8 cellular contexts compared by ENCODE assay signal in the genomic region with DNA sequence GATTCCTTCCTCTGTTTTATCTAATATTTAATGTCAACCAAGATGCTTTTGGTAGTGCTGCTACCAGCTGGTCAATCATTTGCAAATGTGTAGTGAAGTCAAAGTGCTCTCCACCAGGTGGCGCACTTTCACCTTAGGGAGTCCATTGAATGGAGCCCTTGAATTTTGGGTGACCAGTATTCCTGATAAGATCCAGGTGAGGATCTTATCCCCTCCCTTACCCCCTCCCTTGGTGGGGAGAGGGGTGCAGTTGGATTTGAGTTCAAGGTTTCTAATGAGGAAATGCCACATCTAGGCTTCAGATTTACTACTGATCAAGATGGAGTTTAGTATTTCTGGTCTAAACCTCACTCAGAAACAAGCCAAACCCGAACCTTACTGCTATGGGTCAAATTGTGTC. TPM values are rescaled to one million over a fixed set of nuclear protein-coding genes. Genes with fewer than 3 reads are reported as not detected.
DNase-seq lines count a peak whose midpoint lies in the region; ATAC-seq, FAIRE-seq and TF ChIP-seq lines count a peak whose summit lies in the region.

No MANE protein-coding gene starts in this region.

- H3K9me3 Mint-ChIP-seq in activated CD4-positive, alpha-beta T cell treated with anti-CD3 and anti-CD28 coated beads, Interleukin-2, amount 10 ng/mL, durations not matched to agents 7 days and 5 days, result no peaks in the 10 kb centered on the region

- DNase-seq in GM12892 (ENCODE audit: insufficient read length) (peak; percentile 38), NCI-H345 treated with DMSO at 0.1 percent for 48 hours (lab: John Stamatoyannopoulos, UW; ENCODE audit: unreplicated experiment) (peak; percentile 88), dedifferentiated amniotic fluid mesenchymal stem cell (ENCODE audit: extremely low spot score) (peak; percentile 87), lower leg skin (ENCODE audit: low spot score in 2 of 2) (peak; percentile 91 to 97)
- peak; percentile 87 for DNase-seq in activated CD4-positive, alpha-beta T cell treated with anti-CD3 and anti-CD28 coated beads, Interleukin-2, amount 10 ng/mL, durations not matched to agents 7 days and 5 days
- peak; percentile 56 to 83 (median 77) for DNase-seq in stimulated activated CD4-positive, alpha-beta T cell treated with anti-CD3 and anti-CD28 coated beads, TNF-alpha, amount 100 ng/mL, for 48 hours (ENCODE audit: low read depth in 3 of 3)

- peak; percentile 90 for TF ChIP-seq CTCF in 22Rv1 (IDR thresholded peaks at IDR 0.05)
- peak in 1 of 3 donors; percentile 40 for TF ChIP-seq CTCF in lower leg skin (IDR thresholded peaks at IDR 0.05)

- no peak overlapping the region for H3K27ac Mint-ChIP-seq in activated CD4-positive, alpha-beta T cell treated with anti-CD3 and anti-CD28 coated beads, Interleukin-2, amount 10 ng/mL, durations not matched to agents 7 days and 5 days

- H3K27ac ChIP-seq in 22Rv1, result no peak overlapping the region

- FAIRE-seq in GM12892 (lab: Jason Lieb, UNC), result peak; percentile 92

- 34% methylated on average over 2 of the region's 2 CpGs for WGBS in lower leg skin, 2 donors

- H3K4me3 ChIP-seq in lower leg skin (ENCODE audit: low read depth, poor library complexity, severe bottlenecking), result no peak overlapping the region

- POLR2A ChIA-PET in activated CD4-positive, alpha-beta T cell treated with anti-CD3 and anti-CD28 coated beads, Interleukin-2, amount 10 ng/mL, durations not matched to agents 7 days and 5 days (lab: Charles Lee), result no interaction called here

- H3K27me3 Mint-ChIP-seq in activated CD4-positive, alpha-beta T cell treated with anti-CD3 and anti-CD28 coated beads, Interleukin-2, amount 10 ng/mL, durations not matched to agents 7 days and 5 days, result peaks cover 25% of the 10 kb centered on the region

- CTCF ChIA-PET in activated CD4-positive, alpha-beta T cell treated with anti-CD3 and anti-CD28 coated beads, Interleukin-2, amount 10 ng/mL, durations not matched to agents 7 days and 5 days (lab: Charles Lee), result interaction anchor here (0.6 to 0.7 kb wide), 3 partner anchors 12 to 346 kb away, joined by 3 to 4 read pairs (median 4); partner anchors contain the start of gene E2F6

- H3K4me1 Mint-ChIP-seq in activated CD4-positive, alpha-beta T cell treated with anti-CD3 and anti-CD28 coated beads, Interleukin-2, amount 10 ng/mL, durations not matched to agents 7 days and 5 days, result peaks cover under 1% of the 10 kb centered on the region

- intact Hi-C loops in lower leg skin (cut with DNase I; ENCODE audit: low total_unique reads), result loop anchor here (5.0 kb wide), 1 partner anchor 104 kb away; no protein-coding TSS in a partner anchor

- no peak overlapping the region for H3K4me3 Mint-ChIP-seq in activated CD4-positive, alpha-beta T cell treated with anti-CD3 and anti-CD28 coated beads, Interleukin-2, amount 10 ng/mL, durations not matched to agents 7 days and 5 days

- ATAC-seq in HG03095 (IDR thresholded peaks at IDR 0.05; ENCODE audit: unreplicated experiment), result peak; percentile 70

- TF ChIP-seq POLR2A in GM12892 (IDR thresholded peaks at IDR 0.05; ENCODE audit: low read depth, low read length), result no peak
- no peak for TF ChIP-seq POLR2A in lower leg skin (IDR thresholded peaks at IDR 0.05)

- no peaks in the 10 kb centered on the region for H3K36me3 Mint-ChIP-seq in activated CD4-positive, alpha-beta T cell treated with anti-CD3 and anti-CD28 coated beads, Interleukin-2, amount 10 ng/mL, durations not matched to agents 7 days and 5 days (ENCODE audit: low read depth)

RNA-seq across cellular contexts. Expression of gene E2F6, which starts 12.0 kb away (rescaled TPM):
- polyA plus RNA-seq in GM12892 (2012; ENCODE audit: missing spikeins), result 8.1 TPM
- total RNA-seq in activated CD4-positive, alpha-beta T cell treated with anti-CD3 and anti-CD28 coated beads, Interleukin-2, amount 10 ng/mL, durations not matched to agents 7 days and 5 days, result 1 to 10 TPM; 6.6 to 7.3 TPM
- 10 to 100 TPM; 10.1 to 18.2 (median 13.4) TPM for total RNA-seq in lower leg skin

RNA-seq across cellular contexts. Expression of gene GREB1, which starts 55.9 kb away (rescaled TPM):
- polyA plus RNA-seq in GM12892 (2012; ENCODE audit: missing spikeins), result 0.13 TPM
- under 1 TPM; 0.10 to 0.29 TPM for total RNA-seq in activated CD4-positive, alpha-beta T cell treated with anti-CD3 and anti-CD28 coated beads, Interleukin-2, amount 10 ng/mL, durations not matched to agents 7 days and 5 days
- total RNA-seq in lower leg skin, result 10 to 100 TPM in 1 of 4 donors, 1 to 10 TPM in 3; 2.4 to 12.2 (median 4.0) TPM

Comparison
In these comparisons a context has a peak if more than half of its experiments do, and no peak if none do; other contexts are left out.
1. DNase-seq: peak in every context shown above with its lines; median percentile 94 in lower leg skin; 88 in NCI-H345 treated with DMSO at 0.1 percent for 48 hours; 87 in activated CD4-positive, alpha-beta T cell treated with anti-CD3 and anti-CD28 coated beads, Interleukin-2, amount 10 ng/mL, durations not matched to agents 7 days and 5 days; 87 in dedifferentiated amniotic fluid mesenchymal stem cell; 77 in stimulated activated CD4-positive, alpha-beta T cell treated with anti-CD3 and anti-CD28 coated beads, TNF-alpha, amount 100 ng/mL, for 48 hours; 38 in GM12892.